8 cellular contexts compared by ENCODE assay signal in the genomic region with DNA sequence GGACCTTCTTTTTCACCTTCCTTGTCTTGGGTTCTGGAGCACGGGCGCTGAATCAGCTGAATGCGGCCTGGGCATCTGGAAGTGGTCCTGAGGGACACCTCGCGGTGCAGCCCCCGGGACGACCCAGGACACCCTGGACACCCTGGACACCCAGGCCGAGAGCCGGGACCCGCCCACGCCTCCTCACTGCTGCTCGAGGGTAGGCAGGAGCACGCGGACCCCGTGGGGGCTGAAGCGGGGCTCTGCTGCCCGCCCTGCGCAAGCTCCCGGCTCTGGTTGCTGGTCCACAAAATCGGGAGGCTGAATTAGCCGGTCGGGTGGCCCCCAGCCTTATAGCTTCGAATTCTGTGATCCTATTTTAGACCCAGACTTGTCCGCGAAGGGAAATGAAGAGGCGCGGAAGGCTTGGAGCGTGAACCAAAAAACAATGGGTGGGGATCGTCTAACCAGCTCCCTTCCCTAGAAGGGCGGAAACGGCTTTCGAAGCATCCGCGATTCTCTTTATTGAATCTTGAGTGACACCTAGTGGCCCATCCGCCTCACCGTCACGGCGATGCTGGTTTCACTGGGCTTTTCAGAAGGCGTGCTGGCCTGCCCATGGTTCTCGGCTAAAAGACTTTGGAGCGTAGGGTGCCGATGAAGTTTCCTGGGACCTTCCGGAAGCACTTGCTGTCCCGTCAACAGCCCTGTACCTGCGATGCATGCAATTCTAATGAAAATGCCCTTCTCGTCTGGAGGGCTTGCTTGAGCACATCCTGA. TPM values are rescaled to one million over a fixed set of nuclear protein-coding genes. Genes with fewer than 3 reads are reported as not detected.
DNase-seq lines count a peak whose midpoint lies in the region; ATAC-seq and TF ChIP-seq lines count a peak whose summit lies in the region.

No MANE protein-coding gene starts in this region.

- 2% methylated on average over 35 of the region's 46 CpGs for WGBS in prostate gland

- H3K4me3 ChIP-seq in GM12875 (ENCODE audit: low read depth, low read length) (peak overlapping the region; percentile 62), prostate gland (peak overlapping the region; percentile 35 to 59)

- TF ChIP-seq CTCF in GM12875 (IDR thresholded peaks at IDR 0.05; ENCODE audit: borderline replicate concordance, insufficient read depth, low read depth, low read length) (peak; percentile 83; the same call in 1 of the 2 replicates), prostate gland (IDR thresholded peaks at IDR 0.05) (peak; percentile 60 to 91 (median 86))

- peaks cover 3% of the 10 kb centered on the region for H3K4me1 ChIP-seq in prostate gland (replicated peaks)

- H3K36me3 ChIP-seq in prostate gland, result no peaks in the 10 kb centered on the region

- TF ChIP-seq POLR2A in prostate gland (IDR thresholded peaks at IDR 0.05), result peak; percentile 12

- no peaks in the 10 kb centered on the region for H3K27me3 ChIP-seq in prostate gland (replicated peaks; ENCODE audit: insufficient read depth)

- ATAC-seq in HG02870 (IDR thresholded peaks at IDR 0.05; ENCODE audit: unreplicated experiment), result peak; percentile 82
- ATAC-seq in left ventricle myocardium superior, result peak; percentile 91

- DNase-seq in NCI-H1436 treated with DMSO at 0.1 percent for 48 hours (lab: John Stamatoyannopoulos, UW) (peak; percentile 27), T-helper 1 cell (peak; percentile 50 to 91 (median 77)), amniotic epithelial cell (ENCODE audit: low read depth) (peak; percentile 67), left ventricle myocardium superior (peak; percentile 86), prostate gland (ENCODE audit: low spot score) (peak; percentile 86), ureter (ENCODE audit: low spot score) (peak; percentile 92)

- intact Hi-C loops in left ventricle myocardium superior (cut with micrococcal nuclease) (loop anchor here (5.0 to 10.0 kb wide), 3 partner anchors 337 to 600 kb away; no protein-coding TSS in a partner anchor), prostate gland (cut with DNase I) (loop anchor here (2.0 to 5.0 kb wide), 4 partner anchors 110 to 599 kb away; no protein-coding TSS in a partner anchor)

- H3K27ac ChIP-seq in prostate gland, result peak overlapping the region; percentile 49 to 72

- no peaks in the 10 kb centered on the region for H3K9me3 ChIP-seq in prostate gland

RNA-seq across cellular contexts. Expression of a gene that starts 46.3 kb away (rescaled TPM):
- total RNA-seq in left ventricle myocardium superior, result 4.4 TPM
- total RNA-seq in prostate gland, result 100 to 1,000 TPM in 1 of 2 donors, 1 to 10 TPM in 1; 2.7 to 118 TPM
- 10.3 TPM for total RNA-seq in ureter

Comparison
In these comparisons a context has a peak if more than half of its experiments do, and no peak if none do; other contexts are left out.
1. Peak in every context shown above with its lines: DNase-seq, ATAC-seq, H3K4me3 ChIP-seq and H3K27ac ChIP-seq.
2. DNase-seq: peak in every context shown above with its lines; median percentile 92 in ureter; 86 in left ventricle myocardium superior; 86 in prostate gland; 77 in T-helper 1 cell; 67 in amniotic epithelial cell; 27 in NCI-H1436 treated with DMSO at 0.1 percent for 48 hours.